In the genomic region with DNA sequence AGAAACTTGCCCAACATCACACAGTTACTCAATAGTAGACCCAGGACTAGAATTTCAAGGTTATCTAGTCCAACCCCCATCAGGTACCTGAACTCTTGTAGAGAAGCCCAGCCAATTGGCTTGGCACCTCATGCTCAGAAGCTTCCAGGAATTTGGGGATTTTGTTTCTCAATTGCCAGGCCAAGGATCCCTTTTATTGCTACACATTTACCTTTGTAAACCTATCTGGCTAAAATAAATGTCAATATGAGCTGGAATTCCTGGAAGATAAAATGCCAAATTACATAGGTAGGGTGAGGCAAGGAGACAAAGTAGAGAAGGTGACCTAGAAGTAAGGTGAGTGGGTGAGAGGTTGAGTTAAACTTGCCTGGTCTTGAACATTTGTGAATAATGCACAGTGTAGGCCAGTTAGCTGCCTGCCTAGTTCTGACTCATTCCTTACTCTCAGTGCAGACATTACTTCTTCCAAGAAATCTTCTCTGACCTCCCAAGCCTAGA, we compare ENCODE assay signal across 1 cellular context.
TF ChIP-seq lines count a peak whose summit lies in the region.

No MANE protein-coding gene starts in this region.

TF ChIP-seq in HepG2, 621 proteins besides CTCF, POLR2A, EP300 and RAD21 (continued from another document):
- TF ChIP-seq, protein P1, sequence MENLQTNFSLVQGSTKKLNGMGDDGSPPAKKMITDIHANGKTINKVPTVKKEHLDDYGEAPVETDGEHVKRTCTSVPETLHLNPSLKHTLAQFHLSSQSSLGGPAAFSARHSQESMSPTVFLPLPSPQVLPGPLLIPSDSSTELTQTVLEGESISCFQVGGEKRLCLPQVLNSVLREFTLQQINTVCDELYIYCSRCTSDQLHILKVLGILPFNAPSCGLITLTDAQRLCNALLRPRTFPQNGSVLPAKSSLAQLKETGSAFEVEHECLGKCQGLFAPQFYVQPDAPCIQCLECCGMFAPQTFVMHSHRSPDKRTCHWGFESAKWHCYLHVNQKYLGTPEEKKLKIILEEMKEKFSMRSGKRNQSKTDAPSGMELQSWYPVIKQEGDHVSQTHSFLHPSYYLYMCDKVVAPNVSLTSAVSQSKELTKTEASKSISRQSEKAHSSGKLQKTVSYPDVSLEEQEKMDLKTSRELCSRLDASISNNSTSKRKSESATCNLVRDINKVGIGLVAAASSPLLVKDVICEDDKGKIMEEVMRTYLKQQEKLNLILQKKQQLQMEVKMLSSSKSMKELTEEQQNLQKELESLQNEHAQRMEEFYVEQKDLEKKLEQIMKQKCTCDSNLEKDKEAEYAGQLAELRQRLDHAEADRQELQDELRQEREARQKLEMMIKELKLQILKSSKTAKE (CRISPR knock-in tag; IDR thresholded peaks at IDR 0.05; ENCODE audit: borderline replicate concordance), result no peak
